ENCODE assay signal across 6 cellular contexts in genomic region chr1:155225404-155225759, GRCh38. TPM values are rescaled to one million over a fixed set of nuclear protein-coding genes. Genes with fewer than 3 reads are reported as not detected.
A peak's percentile ranks its signal among the peaks of the same experiment; 100 is the strongest.
DNase-seq lines count a peak whose midpoint lies in the region; ATAC-seq and TF ChIP-seq lines count a peak whose summit lies in the region.
"Not testable (repeated sequence)": the region's sequence is repeated elsewhere in the genome, so short reads cannot be mapped to it uniquely, and the experiment has no call there.

No MANE protein-coding gene starts in this region.

- TF ChIP-seq CTCF in AG04449 (IDR thresholded peaks at IDR 0.05; ENCODE audit: insufficient read depth, low read length, missing control alignments); VCaP (conservative IDR thresholded peaks at IDR 0.05): not testable (repeated sequence)

- POLR2A ChIA-PET in AG04449 (lab: Yijun Ruan, JAX), result interaction anchor here (1.0 to 1.6 kb wide), 4 partner anchors 15 to 32 kb away, joined by 3 to 8 read pairs (median 6); a partner anchor contains a TSS
- POLR2A ChIA-PET in activated naive CD8-positive, alpha-beta T cell treated with anti-CD3 and anti-CD28 coated beads, Interleukin-2, amount 10 ng/mL, durations not matched to agents 7 days and 5 days (lab: Charles Lee), result interaction anchor here (2.0 to 3.0 kb wide), 3 partner anchors 16 to 31 kb away, joined by 8 to 15 read pairs (median 10); partner anchors contain the start of genes MTX1 and THBS3

- H3K27ac Mint-ChIP-seq in IgD-negative memory B cell, result peak overlapping the region in 1 of 3 donors; percentile 70
- H3K27ac Mint-ChIP-seq in activated naive CD8-positive, alpha-beta T cell treated with anti-CD3 and anti-CD28 coated beads, Interleukin-2, amount 10 ng/mL, durations not matched to agents 7 days and 5 days, result peak overlapping the region; percentile 92
- H3K27ac Mint-ChIP-seq in immature natural killer cell, result peak overlapping the region in 4 of 6 donors; percentile 35 to 84 (median 44)

- H3K27ac ChIP-seq in VCaP (peak overlapping the region; percentile 82; the same call in 1 of the 2 replicates), rectal smooth muscle tissue (ENCODE audit: low read depth, low read length) (peak overlapping the region; percentile 1)

- not testable (repeated sequence) for ATAC-seq in activated naive CD8-positive, alpha-beta T cell treated with anti-CD3 and anti-CD28 coated beads, Interleukin-2, amount 10 ng/mL, durations not matched to agents 7 days and 5 days (ENCODE audit: low read depth)

- H3K4me1 Mint-ChIP-seq in IgD-negative memory B cell, result peaks cover 30 to 37% (median 31%) of the 10 kb centered on the region in 3 donors
- peaks cover 24% of the 10 kb centered on the region for H3K4me1 Mint-ChIP-seq in activated naive CD8-positive, alpha-beta T cell treated with anti-CD3 and anti-CD28 coated beads, Interleukin-2, amount 10 ng/mL, durations not matched to agents 7 days and 5 days
- H3K4me1 Mint-ChIP-seq in immature natural killer cell, result peaks cover 26 to 30% of the 10 kb centered on the region in 2 donors

- H3K36me3 ChIP-seq in rectal smooth muscle tissue (ENCODE audit: control insufficient read depth, insufficient read depth, low read length), result not testable (repeated sequence)

- CTCF ChIA-PET in AG04449 (lab: Yijun Ruan, JAX), result interaction anchor here (1.6 to 8.0 kb wide), 5 partner anchors 18 to 51 kb away, joined by 3 to 139 read pairs (median 37); partner anchors contain the start of genes KRTCAP2, MTX1, THBS3 and TRIM46

- H3K9me3 Mint-ChIP-seq in IgD-negative memory B cell; activated naive CD8-positive, alpha-beta T cell treated with anti-CD3 and anti-CD28 coated beads, Interleukin-2, amount 10 ng/mL, durations not matched to agents 7 days and 5 days; immature natural killer cell: not testable (repeated sequence)

- H3K4me3 ChIP-seq in AG04449 (ENCODE audit: low read depth, low read length), result peak overlapping the region; percentile 3; the same call in 1 of the 2 replicates
- H3K4me3 ChIP-seq in rectal smooth muscle tissue (ENCODE audit: low read length), result not testable (repeated sequence)

- H3K27me3 ChIP-seq in rectal smooth muscle tissue (ENCODE audit: control insufficient read depth, insufficient read depth, low read length), result not testable (repeated sequence)

- H3K36me3 Mint-ChIP-seq in IgD-negative memory B cell; activated naive CD8-positive, alpha-beta T cell treated with anti-CD3 and anti-CD28 coated beads, Interleukin-2, amount 10 ng/mL, durations not matched to agents 7 days and 5 days; immature natural killer cell: not testable (repeated sequence)

- peaks cover 13% of the 10 kb centered on the region for H3K4me1 ChIP-seq in rectal smooth muscle tissue (ENCODE audit: control insufficient read depth, insufficient read depth, low read length)

- H3K4me3 Mint-ChIP-seq in IgD-negative memory B cell (peak overlapping the region in 3 of 4 donors; percentile 57 to 95 (median 83)), immature natural killer cell (peak overlapping the region in 1 of 5 donors; percentile 15)
- peak overlapping the region; percentile 95 for H3K4me3 Mint-ChIP-seq in activated naive CD8-positive, alpha-beta T cell treated with anti-CD3 and anti-CD28 coated beads, Interleukin-2, amount 10 ng/mL, durations not matched to agents 7 days and 5 days

- not testable (repeated sequence) for H3K27me3 Mint-ChIP-seq in IgD-negative memory B cell; activated naive CD8-positive, alpha-beta T cell treated with anti-CD3 and anti-CD28 coated beads, Interleukin-2, amount 10 ng/mL, durations not matched to agents 7 days and 5 days
- peaks cover 7 to 14% (median 12%) of the 10 kb centered on the region in 3 donors for H3K27me3 Mint-ChIP-seq in immature natural killer cell (ENCODE audit: low read depth in 3 of 3)

- not testable (repeated sequence) for H3K9ac ChIP-seq in rectal smooth muscle tissue (ENCODE audit: low read length)

- DNase-seq in AG04449 (ENCODE audit: low read depth, low spot score); activated naive CD8-positive, alpha-beta T cell treated with anti-CD3 and anti-CD28 coated beads, Interleukin-2, amount 10 ng/mL, durations not matched to agents 7 days and 5 days; immature natural killer cell: not testable (repeated sequence)

RNA-seq across cellular contexts. Expression of gene MTX1, which starts 16.9 kb away (rescaled TPM):
- polyA plus RNA-seq in IgD-negative memory B cell, result 41.7 TPM
- 10 to 100 TPM; 31.5 to 31.7 TPM for total RNA-seq in activated naive CD8-positive, alpha-beta T cell treated with anti-CD3 and anti-CD28 coated beads, Interleukin-2, amount 10 ng/mL, durations not matched to agents 7 days and 5 days
- 10 to 100 TPM; 51.1 to 62.6 (median 55.1) TPM for polyA plus RNA-seq in immature natural killer cell

RNA-seq across cellular contexts. Expression of gene THBS3, which starts 17.7 kb away (rescaled TPM):
- polyA plus RNA-seq in IgD-negative memory B cell (1.4 TPM), immature natural killer cell (1 to 10 TPM in 2 of 3 donors, not detected in 1; 1.3 to 1.8 TPM)
- total RNA-seq in activated naive CD8-positive, alpha-beta T cell treated with anti-CD3 and anti-CD28 coated beads, Interleukin-2, amount 10 ng/mL, durations not matched to agents 7 days and 5 days, result 10 to 100 TPM; 25.1 to 26.3 TPM

RNA-seq across cellular contexts. Expression of gene ENTREP3, which starts 29.9 kb away (rescaled TPM):
- polyA plus RNA-seq in IgD-negative memory B cell (1.7 TPM), immature natural killer cell (1 to 10 TPM in 1 of 3 donors, under 1 TPM in 2; 0.64 to 1.3 (median 0.79) TPM)
- total RNA-seq in activated naive CD8-positive, alpha-beta T cell treated with anti-CD3 and anti-CD28 coated beads, Interleukin-2, amount 10 ng/mL, durations not matched to agents 7 days and 5 days, result 10 to 100 TPM; 26.0 to 29.4 TPM

RNA-seq across cellular contexts. Expression of gene SCAMP3, which starts 36.8 kb away (rescaled TPM):
- polyA plus RNA-seq in IgD-negative memory B cell (144 TPM), immature natural killer cell (100 to 1,000 TPM; 101 to 182 (median 140) TPM)
- total RNA-seq in activated naive CD8-positive, alpha-beta T cell treated with anti-CD3 and anti-CD28 coated beads, Interleukin-2, amount 10 ng/mL, durations not matched to agents 7 days and 5 days, result 10 to 100 TPM; 81.7 to 84.2 TPM

RNA-seq across cellular contexts. Expression of gene CLK2, which starts 47.9 kb away (rescaled TPM):
- 19.7 TPM for polyA plus RNA-seq in IgD-negative memory B cell
- total RNA-seq in activated naive CD8-positive, alpha-beta T cell treated with anti-CD3 and anti-CD28 coated beads, Interleukin-2, amount 10 ng/mL, durations not matched to agents 7 days and 5 days, result 100 to 1,000 TPM; 110 to 112 TPM
- polyA plus RNA-seq in immature natural killer cell, result 10 to 100 TPM in 1 of 3 donors, 1 to 10 TPM in 2; 5.8 to 15.6 (median 6.2) TPM
